15 cellular contexts compared by ENCODE assay signal in genomic region chr3:59469948-59470723, GRCh38.
DNase-seq lines count a peak whose midpoint lies in the region; ATAC-seq, FAIRE-seq and TF ChIP-seq lines count a peak whose summit lies in the region.
"Had no signal": no experiment of that assay in that cellular context is flagged by ENCODE, and none has a peak within 500 bp of the region (broad histone marks: within the 10 kb centered on the region; RNA-seq: fewer than 3 reads in every experiment).

No MANE protein-coding gene starts in this region.

- DNase-seq in activated naive CD4-positive, alpha-beta T cell treated with Interleukin-2 at 50 U/mL for 16 hours, result peak; percentile 16
- DNase-seq in activated naive CD4-positive, alpha-beta T cell (lab: John Stamatoyannopoulos, UW), result no peak
- DNase-seq in RCC 7860 (ENCODE audit: low spot score) (peak; percentile 95), bronchial epithelial cell (ENCODE audit: low read depth) (peak; percentile 61), renal cortical epithelial cell (ENCODE audit: low read depth) (peak; percentile 80)
- DNase-seq in activated effector memory CD4-positive, alpha-beta T cell treated with anti-CD3 and anti-CD28 coated beads, Interleukin-2, amount 50 U/mL, for 16 hours, result no peak
- DNase-seq: AML-193, NCI-H526 treated with DMSO at 0.1 percent for 48 hours, right lobe of liver, upper lobe of left lung had no signal

- H3K27me3 ChIP-seq in bronchial epithelial cell (ENCODE audit: control insufficient read depth, insufficient read depth, low read length), result no peaks in the 10 kb centered on the region
- H3K27me3 ChIP-seq: cardiac muscle cell, right lobe of liver, upper lobe of left lung had no signal

- ATAC-seq in HG02642 (IDR thresholded peaks at IDR 0.05; ENCODE audit: poor library complexity, unreplicated experiment) (no peak), HG03039 (IDR thresholded peaks at IDR 0.05; ENCODE audit: unreplicated experiment) (no peak)
- ATAC-seq: esophagus mucosa, right lobe of liver had no signal

- H3K36me3 ChIP-seq in bronchial epithelial cell (ENCODE audit: control insufficient read depth, insufficient read depth, low read length), result no peaks in the 10 kb centered on the region
- H3K36me3 ChIP-seq: cardiac muscle cell, right lobe of liver, upper lobe of left lung had no signal

- FAIRE-seq in RCC 7860 (lab: Jason Lieb, UNC) (peak; percentile 96), bronchial epithelial cell (lab: Jason Lieb, UNC) (no peak)

- TF ChIP-seq CTCF in bronchial epithelial cell (IDR thresholded peaks at IDR 0.05; ENCODE audit: insufficient read depth, low read length, severe bottlenecking), result no peak

- no peak overlapping the region for H3K4me3 ChIP-seq in bronchial epithelial cell (ENCODE audit: low read depth, low read length)
- H3K4me3 ChIP-seq: cardiac muscle cell, right lobe of liver, SK-N-MC, upper lobe of left lung had no signal

Comparison
In these comparisons a context has a peak if more than half of its experiments do, and no peak if none do; other contexts are left out.
1. DNase-seq: peak in activated naive CD4-positive, alpha-beta T cell treated with Interleukin-2 at 50 U/mL for 16 hours (single experiment), RCC 7860 (single experiment), bronchial epithelial cell (single experiment) and renal cortical epithelial cell (single experiment); none in activated naive CD4-positive, alpha-beta T cell (0 of 4) and activated effector memory CD4-positive, alpha-beta T cell treated with anti-CD3 and anti-CD28 coated beads, Interleukin-2, amount 50 U/mL, for 16 hours (single experiment).